ENCODE assay signal across 9 cellular contexts in the genomic region with DNA sequence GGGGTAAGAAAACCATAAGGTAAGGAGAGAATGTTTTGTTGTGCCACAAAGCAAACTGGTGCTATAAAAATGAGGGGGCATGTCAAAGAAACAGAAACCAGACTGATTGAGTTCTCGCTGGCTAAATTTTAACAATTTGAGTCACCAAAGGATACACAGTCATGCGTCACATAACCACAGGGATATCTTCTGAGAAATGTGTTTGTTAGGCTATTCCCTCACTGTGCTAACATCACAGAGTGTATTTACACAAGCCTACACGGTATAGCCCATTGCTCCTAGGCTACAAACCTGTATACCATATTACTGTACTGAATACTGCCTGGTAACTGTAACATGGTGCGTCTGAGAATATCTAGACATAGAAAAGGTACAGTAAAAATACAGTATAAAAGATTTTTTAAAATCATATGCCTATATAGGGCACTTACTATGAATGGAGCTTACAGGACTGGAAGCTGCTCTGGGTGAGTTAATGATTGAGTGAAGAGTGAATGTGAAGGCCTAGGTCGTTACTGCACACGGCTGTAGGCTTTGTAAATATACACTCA. TPM values are rescaled to one million over a fixed set of nuclear protein-coding genes. Genes with fewer than 3 reads are reported as not detected.
DNase-seq lines count a peak whose midpoint lies in the region; ATAC-seq, FAIRE-seq and TF ChIP-seq lines count a peak whose summit lies in the region.
"Had no signal": no experiment of that assay in that cellular context is flagged by ENCODE, and none has a peak within 500 bp of the region (broad histone marks: within the 10 kb centered on the region; RNA-seq: fewer than 3 reads in every experiment).

No MANE protein-coding gene starts in this region.

- H3K36me3 ChIP-seq in HUES48 (ENCODE audit: control insufficient read depth, insufficient read depth, low read length): no peaks in the 10 kb centered on the region
- no peaks in the 10 kb centered on the region for H3K36me3 ChIP-seq in testis (ENCODE audit: low read depth, missing control alignments)

- TF ChIP-seq CTCF in testis (IDR thresholded peaks at IDR 0.05): no peak

- peak; percentile 22 for DNase-seq in NCI-H510A treated with DMSO at 0.1 percent for 48 hours (lab: John Stamatoyannopoulos, UW)
- DNase-seq in NCI-H510A (lab: John Stamatoyannopoulos, UW): no peak
- peak; percentile 10 to 64 for DNase-seq in stimulated activated effector memory CD8-positive, alpha-beta T cell treated with anti-CD3 and anti-CD28 coated beads, Interleukin-12 subunit alpha, Interleukin-12 subunit beta, amount 100 ng/mL, for 72 hours (ENCODE audit: low spot score in 2 of 2)
- DNase-seq in stimulated activated naive CD4-positive, alpha-beta T cell treated with Interleukin-2 at 50 U/mL for 16 hours (lab: John Stamatoyannopoulos, UW): no peak
- no peak for DNase-seq in testis

- TF ChIP-seq POLR2A in testis (IDR thresholded peaks at IDR 0.05): no peak

- peak overlapping the region; percentile 17 for H3K4me3 Mint-ChIP-seq in stimulated activated effector memory CD8-positive, alpha-beta T cell treated with anti-CD3 and anti-CD28 coated beads, Interleukin-12 subunit alpha, Interleukin-12 subunit beta, amount 100 ng/mL, for 72 hours

- ATAC-seq in GM21717 (IDR thresholded peaks at IDR 0.05; ENCODE audit: unreplicated experiment): peak; percentile 95
- ATAC-seq in stimulated activated effector memory CD8-positive, alpha-beta T cell treated with anti-CD3 and anti-CD28 coated beads, Interleukin-12 subunit alpha, Interleukin-12 subunit beta, amount 100 ng/mL, for 72 hours: peak; percentile 100

- H3K4me3 ChIP-seq in HUES48 (ENCODE audit: low read depth, low read length) (no peak overlapping the region), testis (no peak overlapping the region)

- no peaks in the 10 kb centered on the region for H3K36me3 Mint-ChIP-seq in stimulated activated effector memory CD8-positive, alpha-beta T cell treated with anti-CD3 and anti-CD28 coated beads, Interleukin-12 subunit alpha, Interleukin-12 subunit beta, amount 100 ng/mL, for 72 hours

- intact Hi-C loops in testis (cut with DNase I; ENCODE audit: low total_unique reads): no loop called here

- H3K27ac ChIP-seq in HUES48 (ENCODE audit: low read depth, low read length) (peak overlapping the region; percentile 37), testis (no peak overlapping the region)
- H3K27ac ChIP-seq: C4-2B had no signal

- peak; percentile 49 for FAIRE-seq in colon (lab: Jason Lieb, UNC)

- no peaks in the 10 kb centered on the region for H3K9me3 Mint-ChIP-seq in stimulated activated effector memory CD8-positive, alpha-beta T cell treated with anti-CD3 and anti-CD28 coated beads, Interleukin-12 subunit alpha, Interleukin-12 subunit beta, amount 100 ng/mL, for 72 hours

- no peak overlapping the region for H3K9ac ChIP-seq in HUES48 (ENCODE audit: low read depth, low read length)

- no peaks in the 10 kb centered on the region for H3K9me3 ChIP-seq in HUES48 (ENCODE audit: control insufficient read depth, insufficient read depth, low read length)
- no peaks in the 10 kb centered on the region for H3K9me3 ChIP-seq in testis

- H3K27me3 ChIP-seq in HUES48 (ENCODE audit: control insufficient read depth, insufficient read depth, low read length): no peaks in the 10 kb centered on the region
- H3K27me3 ChIP-seq in testis: no peaks in the 10 kb centered on the region

- H3K27ac Mint-ChIP-seq in stimulated activated effector memory CD8-positive, alpha-beta T cell treated with anti-CD3 and anti-CD28 coated beads, Interleukin-12 subunit alpha, Interleukin-12 subunit beta, amount 100 ng/mL, for 72 hours: peak overlapping the region; percentile 54

- H3K4me1 Mint-ChIP-seq in stimulated activated effector memory CD8-positive, alpha-beta T cell treated with anti-CD3 and anti-CD28 coated beads, Interleukin-12 subunit alpha, Interleukin-12 subunit beta, amount 100 ng/mL, for 72 hours: peaks cover 25% of the 10 kb centered on the region

- H3K4me1 ChIP-seq in HUES48 (ENCODE audit: control insufficient read depth, insufficient read depth, low read length) (no peaks in the 10 kb centered on the region; the same call in 1 of the 2 replicates), testis (no peaks in the 10 kb centered on the region)

- WGBS in testis, 2 donors: 76 to 82% methylated on average over 6 of the region's 6 CpGs

RNA-seq across cellular contexts. Expression of a gene that starts 50.1 kb away (rescaled TPM):
- total RNA-seq in testis: 10 to 100 TPM; 55.4 to 68.5 TPM
- polyA plus RNA-seq in testis (ENCODE audit: insufficient read depth, low read depth, low replicate concordance): 44.8 TPM

Comparison
In these comparisons a context has a peak if more than half of its experiments do, and no peak if none do; other contexts are left out.
1. DNase-seq: peak in NCI-H510A treated with DMSO at 0.1 percent for 48 hours (single experiment) and stimulated activated effector memory CD8-positive, alpha-beta T cell treated with anti-CD3 and anti-CD28 coated beads, Interleukin-12 subunit alpha, Interleukin-12 subunit beta, amount 100 ng/mL, for 72 hours (2 of 2); none in NCI-H510A (single experiment), stimulated activated naive CD4-positive, alpha-beta T cell treated with Interleukin-2 at 50 U/mL for 16 hours (single experiment) and testis (single experiment).